In the genomic region with DNA sequence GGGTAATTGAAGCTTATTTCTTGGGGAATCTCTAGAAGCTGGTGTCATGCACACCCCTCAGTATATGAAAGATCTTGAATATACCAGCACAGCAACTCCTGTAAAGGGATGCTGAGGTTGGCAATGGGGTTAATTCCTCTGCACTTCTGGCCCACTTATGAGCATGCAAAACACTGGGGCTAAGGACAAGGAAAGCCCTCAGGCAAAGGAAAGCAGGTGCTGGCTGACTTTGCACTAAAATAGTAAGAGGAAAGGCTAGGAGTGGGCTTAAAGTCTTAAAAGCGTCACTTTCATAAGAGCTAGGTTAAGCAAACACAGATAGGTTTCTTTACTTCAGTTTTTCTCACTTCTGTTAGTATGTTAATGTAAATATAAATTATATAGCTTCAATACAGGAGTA, we compare ENCODE assay signal across 14 cellular contexts.
DNase-seq lines count a peak whose midpoint lies in the region; ATAC-seq and TF ChIP-seq lines count a peak whose summit lies in the region.
"Had no signal": no experiment of that assay in that cellular context is flagged by ENCODE, and none has a peak within 500 bp of the region (broad histone marks: within the 10 kb centered on the region; RNA-seq: fewer than 3 reads in every experiment).

No MANE protein-coding gene starts in this region.

- H2AFZ ChIP-seq in PC-9: peak overlapping the region; percentile 48; the same call in 1 of the 2 replicates

- peak; percentile 39 to 53 for DNase-seq in HAP-1 (ENCODE audit: low spot score in 2 of 2)
- DNase-seq in PC-9: no peak
- DNase-seq in islet precursor cell: peak; percentile 57
- peak; percentile 24 for DNase-seq in retinal pigment epithelial cell (ENCODE audit: low read depth)
- no peak for DNase-seq in NCI-H2196 (lab: John Stamatoyannopoulos, UW; ENCODE audit: unreplicated experiment)
- DNase-seq in stimulated activated CD4-positive, alpha-beta T cell treated with anti-CD3 and anti-CD28 coated beads, Interleukin-2, amount 100 ng/mL, for 48 hours: no peak
- DNase-seq: ACHN; C1 segment of cervical spinal cord; Calu3; CD4-positive, alpha-beta T cell; DMS 273 treated with DMSO at 0.1 percent for 48 hours; DMS79; H7 had no signal

- no peaks in the 10 kb centered on the region for H4K20me1 ChIP-seq in PC-9 (ENCODE audit: insufficient read depth)

- no TSS peak for BruUV-seq in PC-9 (replicated peaks; lab: Mats Ljungman, UMichigan)

- H3K4me1 ChIP-seq in HAP-1 (no peaks in the 10 kb centered on the region; the same call in 1 of the 2 replicates), PC-9 (replicated peaks; ENCODE audit: insufficient read depth) (no peaks in the 10 kb centered on the region)

- H3K4me2 ChIP-seq in PC-9: no peak overlapping the region

- CTCF ChIA-PET in PC-9 (lab: Charles Lee): no interaction called here

- in situ Hi-C loops in HAP-1 (cut with MboI; ENCODE audit: low sequenced_read_pairs): no loop called here

- H3K4me3 ChIP-seq in HAP-1 (no peak overlapping the region), PC-9 (no peak overlapping the region), retinal pigment epithelial cell (ENCODE audit: low read length) (no peak overlapping the region)

- ATAC-seq in GM21529 (IDR thresholded peaks at IDR 0.05; ENCODE audit: unreplicated experiment): no peak

- POLR2A ChIA-PET in PC-9 (lab: Charles Lee; ENCODE audit: unreplicated experiment): no interaction called here

- H3K9me2 ChIP-seq in PC-9 (ENCODE audit: insufficient read depth): no peaks in the 10 kb centered on the region

- H3K79me2 ChIP-seq in PC-9 (ENCODE audit: low read depth): no peaks in the 10 kb centered on the region

- no peaks in the 10 kb centered on the region for H3F3A ChIP-seq in PC-9 (ENCODE audit: insufficient read depth, low read depth)

- no peak for TF ChIP-seq CTCF in PC-9 (conservative IDR thresholded peaks at IDR 0.05)
- TF ChIP-seq CTCF in retinal pigment epithelial cell (conservative IDR thresholded peaks at IDR 0.05; ENCODE audit: low read depth, low read length): no peak

- intact Hi-C loops in PC-9 (cut with micrococcal nuclease; ENCODE audit: unreplicated experiment): no loop called here

- H3K9me3 ChIP-seq in HAP-1: no peaks in the 10 kb centered on the region
- no peaks in the 10 kb centered on the region for H3K9me3 ChIP-seq in PC-9 (ENCODE audit: insufficient read depth, low read depth)

- no peaks in the 10 kb centered on the region for H3K27me3 ChIP-seq in HAP-1 (ENCODE audit: low read depth)
- no peaks in the 10 kb centered on the region for H3K27me3 ChIP-seq in PC-9 (ENCODE audit: insufficient read depth, low read depth)

- no peak overlapping the region for H3K27ac ChIP-seq in PC-9

- H3K36me3 ChIP-seq in HAP-1 (replicated peaks): no peaks in the 10 kb centered on the region
- no peaks in the 10 kb centered on the region for H3K36me3 ChIP-seq in PC-9 (ENCODE audit: low read depth)

Comparison
In these comparisons a context has a peak if more than half of its experiments do, and no peak if none do; other contexts are left out.
1. DNase-seq: peak in HAP-1 (2 of 2), islet precursor cell (single experiment) and retinal pigment epithelial cell (single experiment); none in PC-9 (0 of 2), NCI-H2196 (single experiment) and stimulated activated CD4-positive, alpha-beta T cell treated with anti-CD3 and anti-CD28 coated beads, Interleukin-2, amount 100 ng/mL, for 48 hours (0 of 2).